In the genomic region with DNA sequence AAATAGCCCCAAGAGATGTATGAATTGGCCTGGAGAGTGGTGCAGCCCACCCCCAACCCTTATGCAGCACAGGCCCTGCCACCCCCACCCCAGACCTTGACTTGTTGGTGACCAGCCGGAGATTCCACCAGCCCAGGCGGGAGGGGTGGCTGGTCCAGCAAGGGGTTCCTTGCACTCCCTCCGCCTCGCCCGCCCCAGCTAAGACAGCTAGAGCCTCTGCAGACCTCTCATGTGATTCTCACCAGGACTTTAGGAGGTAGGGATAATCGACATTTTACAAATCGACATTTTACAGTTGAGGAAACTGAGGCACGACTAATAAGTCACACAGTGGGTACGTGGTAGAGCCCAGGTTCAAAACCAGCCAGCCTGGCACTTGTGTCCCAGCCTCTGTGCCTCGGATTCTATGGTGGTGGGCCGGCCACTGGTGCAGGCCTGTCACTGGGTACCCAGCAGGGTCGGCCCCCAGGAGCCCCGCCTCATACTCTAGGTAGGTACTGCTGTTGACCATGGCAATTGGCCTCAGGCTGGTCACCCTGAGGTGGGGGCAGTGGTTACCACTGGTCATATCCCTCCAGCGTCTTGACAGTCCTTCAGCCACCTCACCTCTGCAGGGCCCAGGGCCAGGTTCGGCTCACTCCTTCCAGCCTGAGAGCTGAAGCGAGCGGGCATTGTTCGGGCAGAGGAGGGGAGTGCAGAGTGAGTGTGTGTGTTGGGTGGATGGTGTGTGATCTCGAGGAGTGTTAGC, we compare ENCODE assay signal across 26 cellular contexts. TPM values are rescaled to one million over a fixed set of nuclear protein-coding genes. Genes with fewer than 3 reads are reported as not detected.
A peak's percentile ranks its signal among the peaks of the same experiment; 100 is the strongest.
DNase-seq lines count a peak whose midpoint lies in the region; ATAC-seq, FAIRE-seq and TF ChIP-seq lines count a peak whose summit lies in the region.
"Had no signal": no experiment of that assay in that cellular context is flagged by ENCODE, and none has a peak within 500 bp of the region (broad histone marks: within the 10 kb centered on the region; RNA-seq: fewer than 3 reads in every experiment).

No MANE protein-coding gene starts in this region.

- H3K27ac Mint-ChIP-seq in neural crest cell (ENCODE audit: unreplicated experiment) = peak overlapping the region; percentile 97
- H3K27ac Mint-ChIP-seq: activated CD8-positive, alpha-beta memory T cell treated with anti-CD3 and anti-CD28 coated beads, Interleukin-2, amount 10 ng/mL, durations not matched to agents 7 days and 5 days; CD8-positive, alpha-beta T cell; stimulated activated naive B cell treated with anti-CD40 and anti-IgM and Interleukin-4, amounts not matched to agents 10 μg/mL and 1 μg/mL and 100 μg/mL, for 72 hours had no signal

- BruUV-seq in endothelial cell of umbilical vein (replicated peaks; lab: Mats Ljungman, UMichigan) = no TSS peak

- H3K9ac ChIP-seq in endothelial cell of umbilical vein (replicated peaks; ENCODE audit: extremely low read depth, insufficient read depth, low read length) = peak overlapping the region; percentile 51
- H3K9ac ChIP-seq: KMS-11, parathyroid adenoma had no signal

- H3K27me3 Mint-ChIP-seq in neural crest cell (ENCODE audit: low read depth) = no peaks in the 10 kb centered on the region

- peaks cover 63% of the 10 kb centered on the region for H3K4me1 Mint-ChIP-seq in neural crest cell
- H3K4me1 Mint-ChIP-seq: activated CD8-positive, alpha-beta memory T cell treated with anti-CD3 and anti-CD28 coated beads, Interleukin-2, amount 10 ng/mL, durations not matched to agents 7 days and 5 days had no signal

- dilution Hi-C loops in endothelial cell of umbilical vein (cut with MboI; ENCODE audit: extremely low pct_ligation_motif_present, low sequenced_read_pairs) = no loop called here

- H2AFZ ChIP-seq in endothelial cell of umbilical vein (ENCODE audit: low read depth, low read length) = no peak overlapping the region
- H2AFZ ChIP-seq: parathyroid adenoma had no signal

- in situ Hi-C loops in GM13977 (cut with MboI; ENCODE audit: low pct_unique_long_range_greater_than_20kb, low sequenced_read_pairs, unreplicated experiment) = no loop called here

- H3K27ac ChIP-seq in right atrium auricular region (peak overlapping the region; percentile 63 to 78), endothelial cell of umbilical vein (ENCODE audit: insufficient read depth, low read depth, low read length) (peak overlapping the region; percentile 45), esophagus squamous epithelium (no peak overlapping the region)
- H3K27ac ChIP-seq: HL-60, KMS-11, parathyroid adenoma had no signal

- H3K4me3 Mint-ChIP-seq in neural crest cell = peak overlapping the region; percentile 88
- H3K4me3 Mint-ChIP-seq: activated CD8-positive, alpha-beta memory T cell treated with anti-CD3 and anti-CD28 coated beads, Interleukin-2, amount 10 ng/mL, durations not matched to agents 7 days and 5 days; CD8-positive, alpha-beta T cell; stimulated activated naive B cell treated with anti-CD40 and anti-IgM and Interleukin-4, amounts not matched to agents 10 μg/mL and 1 μg/mL and 100 μg/mL, for 72 hours had no signal

- peaks cover 2% of the 10 kb centered on the region for H3K36me3 Mint-ChIP-seq in neural crest cell (ENCODE audit: low read depth)
- H3K36me3 Mint-ChIP-seq: activated CD8-positive, alpha-beta memory T cell treated with anti-CD3 and anti-CD28 coated beads, Interleukin-2, amount 10 ng/mL, durations not matched to agents 7 days and 5 days; CD8-positive, alpha-beta T cell; stimulated activated naive B cell treated with anti-CD40 and anti-IgM and Interleukin-4, amounts not matched to agents 10 μg/mL and 1 μg/mL and 100 μg/mL, for 72 hours had no signal

- CTCF ChIA-PET in endothelial cell of umbilical vein (lab: Charles Lee) = interaction anchor here (1.4 to 2.6 kb wide), 2 partner anchors 10 to 17 kb away, joined by 3 to 22 read pairs; no protein-coding TSS in a partner anchor

- 75 to 85% methylated on average over 7 to 11 of the region's 19 CpGs for WGBS in esophagus squamous epithelium, 2 donors

- no peak for DNase-seq in right atrium auricular region (ENCODE audit: low spot score)
- no peak for DNase-seq in Right ventricle myocardium superior
- DNase-seq in endothelial cell of umbilical vein (ENCODE audit: low read depth, low spot score) = no peak
- DNase-seq in neural crest cell (ENCODE audit: low read depth, low spot score) = peak; percentile 47
- no peak for DNase-seq in stimulated activated CD4-positive, alpha-beta T cell treated with anti-CD3 and anti-CD28 coated beads, Interleukin-15, amount 100 ng/mL, for 24 hours
- DNase-seq in GM13977 (ENCODE audit: low spot score) = no peak
- DNase-seq in esophagus squamous epithelium (lab: John Stamatoyannopoulos, UW) = no peak
- no peak for DNase-seq in mesenteric fat pad (ENCODE audit: low spot score)
- DNase-seq: activated CD4-positive, alpha-beta T cell treated with anti-CD3 and anti-CD28 coated beads for 1 hour; activated CD8-positive, alpha-beta memory T cell treated with anti-CD3 and anti-CD28 coated beads, Interleukin-2, amount 10 ng/mL, durations not matched to agents 7 days and 5 days; activated gamma-delta T cell; CD8-positive, alpha-beta T cell; cortex of kidney; heart left ventricle; kidney; NCI-H2227 treated with DMSO at 0.1 percent for 48 hours; NK-92 treated with Interleukin-12 subunit alpha and Interleukin-12 subunit beta, amount 100 ng/mL, for 24 hours; SHP77; stimulated activated naive B cell treated with anti-CD40 and anti-IgM and Interleukin-4, amounts not matched to agents 10 μg/mL and 1 μg/mL and 100 μg/mL, for 72 hours; T-helper 2 cell had no signal

- peaks cover 5% of the 10 kb centered on the region for H3K36me3 ChIP-seq in right atrium auricular region
- no peaks in the 10 kb centered on the region for H3K36me3 ChIP-seq in endothelial cell of umbilical vein (ENCODE audit: control insufficient read depth in 2 of 2, extremely low read depth in 1 of 2, insufficient read depth in 2 of 2, low read length in 2 of 2)
- H3K36me3 ChIP-seq in esophagus squamous epithelium = peaks cover 0 to 18% (median 0%) of the 10 kb centered on the region in 3 donors
- H3K36me3 ChIP-seq: ascending aorta had no signal

- peaks cover 0 to 18% of the 10 kb centered on the region in 2 donors for H3K4me1 ChIP-seq in right atrium auricular region
- peaks cover 28% of the 10 kb centered on the region for H3K4me1 ChIP-seq in endothelial cell of umbilical vein (ENCODE audit: control insufficient read depth, extremely low read depth, insufficient read depth, low read length)
- peaks cover 3 to 35% (median 5%) of the 10 kb centered on the region in 3 donors for H3K4me1 ChIP-seq in esophagus squamous epithelium
- H3K4me1 ChIP-seq: parathyroid adenoma had no signal

- no peak for ATAC-seq in Right ventricle myocardium superior (ENCODE audit: poor library complexity)
- ATAC-seq: activated CD8-positive, alpha-beta memory T cell treated with anti-CD3 and anti-CD28 coated beads, Interleukin-2, amount 10 ng/mL, durations not matched to agents 7 days and 5 days; CD8-positive, alpha-beta T cell; esophagus mucosa; stimulated activated naive B cell treated with anti-CD40 and anti-IgM and Interleukin-4, amounts not matched to agents 10 μg/mL and 1 μg/mL and 100 μg/mL, for 72 hours had no signal

- no peak for FAIRE-seq in endothelial cell of umbilical vein (lab: Jason Lieb, UNC)
- FAIRE-seq: A204.1, kidney had no signal

- no peaks in the 10 kb centered on the region for H3K79me2 ChIP-seq in endothelial cell of umbilical vein (ENCODE audit: control insufficient read depth, insufficient read depth, low read length)
- H3K79me2 ChIP-seq: parathyroid adenoma had no signal

- H3K4me3 ChIP-seq in right atrium auricular region (peak overlapping the region in 1 of 2 donors; percentile 52), endothelial cell of umbilical vein (replicated peaks in 1 of 3; ENCODE audit: insufficient read depth in 1 of 3, low read depth in 1 of 3, low read length in 3 of 3) (no peak overlapping the region), esophagus squamous epithelium (no peak overlapping the region)

- H3K27me3 ChIP-seq in right atrium auricular region = no peaks in the 10 kb centered on the region
- no peaks in the 10 kb centered on the region for H3K27me3 ChIP-seq in endothelial cell of umbilical vein (ENCODE audit: control insufficient read depth in 2 of 2, insufficient read depth in 2 of 2, low read length in 2 of 2)
- no peaks in the 10 kb centered on the region for H3K27me3 ChIP-seq in esophagus squamous epithelium
- H3K27me3 ChIP-seq: ascending aorta, heart left ventricle had no signal

- H3K4me2 ChIP-seq in endothelial cell of umbilical vein (ENCODE audit: insufficient read depth, low read length) = peak overlapping the region; percentile 38
- H3K4me2 ChIP-seq: KMS-11 had no signal

- TF ChIP-seq CTCF in right atrium auricular region (IDR thresholded peaks at IDR 0.05) (no peak), endothelial cell of umbilical vein (IDR thresholded peaks at IDR 0.05; ENCODE audit: extremely low read depth in 1 of 2, insufficient read depth in 1 of 2, low read depth in 1 of 2, low read length in 2 of 2) (no peak), neural crest cell (conservative IDR thresholded peaks at IDR 0.05) (no peak), GM13977 (IDR thresholded peaks at IDR 0.05; ENCODE audit: extremely low read depth, insufficient read depth, missing control alignments) (no peak), esophagus squamous epithelium (IDR thresholded peaks at IDR 0.05) (no peak)

- intact Hi-C loops in Right ventricle myocardium superior (cut with DNase I) (no loop called here), endothelial cell of umbilical vein (cut with micrococcal nuclease) (loop anchor here (5.0 kb wide), 1 partner anchor 35 kb away; a partner anchor contains a TSS), esophagus squamous epithelium (cut with DNase I) (no loop called here)

- H3K9me3 Mint-ChIP-seq in neural crest cell = no peaks in the 10 kb centered on the region
- H3K9me3 Mint-ChIP-seq: CD8-positive, alpha-beta T cell; stimulated activated naive B cell treated with anti-CD40 and anti-IgM and Interleukin-4, amounts not matched to agents 10 μg/mL and 1 μg/mL and 100 μg/mL, for 72 hours had no signal

- H4K20me1 ChIP-seq in endothelial cell of umbilical vein (replicated peaks; ENCODE audit: control insufficient read depth, extremely low read depth, insufficient read depth, low read length) = no peaks in the 10 kb centered on the region

- H3K9me1 ChIP-seq in endothelial cell of umbilical vein (replicated peaks; ENCODE audit: control insufficient read depth, extremely low read depth, insufficient read depth, low read length) = no peaks in the 10 kb centered on the region

- POLR2A ChIA-PET in endothelial cell of umbilical vein (lab: Charles Lee) = interaction anchor here (1.3 kb wide), 1 partner anchor 16 kb away, joined by 3 read pairs; no protein-coding TSS in a partner anchor

- TF ChIP-seq POLR2A in endothelial cell of umbilical vein (IDR thresholded peaks at IDR 0.05; ENCODE audit: low read depth, low read length) (no peak), esophagus squamous epithelium (IDR thresholded peaks at IDR 0.05) (no peak)

- no peaks in the 10 kb centered on the region for H3K9me3 ChIP-seq in right atrium auricular region
- H3K9me3 ChIP-seq in endothelial cell of umbilical vein (replicated peaks; ENCODE audit: control insufficient read depth, insufficient read depth, low read length) = no peaks in the 10 kb centered on the region
- H3K9me3 ChIP-seq in esophagus squamous epithelium = no peaks in the 10 kb centered on the region
- H3K9me3 ChIP-seq: ascending aorta, heart left ventricle had no signal

RNA-seq across cellular contexts. Expression of a gene that starts 35.0 kb away (rescaled TPM):
- total RNA-seq in right atrium auricular region (10 to 100 TPM in 1 of 2 donors, 1 to 10 TPM in 1; 7.0 to 13.1 TPM), Right ventricle myocardium superior (0.16 TPM), endothelial cell of umbilical vein (0.82 and 1.8 TPM in 2 replicates), neural crest cell (3.5 and 3.9 TPM in 2 replicates), esophagus squamous epithelium (under 1 TPM in 3 of 4 donors, not detected in 1; 0.09 to 0.95 (median 0.22) TPM), mesenteric fat pad (0.42 TPM)
- polyA plus RNA-seq in endothelial cell of umbilical vein = 0.98 and 1.1 TPM in 2 replicates
- polyA plus RNA-seq in endothelial cell of umbilical vein (2011; cell fraction: cytosol; rRNA removed) = 0.49 and 0.62 TPM in 2 replicates
- polyA plus RNA-seq in endothelial cell of umbilical vein (2011; cell fraction: nucleus; rRNA removed) = 1.5 and 2.2 TPM in 2 replicates
- polyA plus RNA-seq in endothelial cell of umbilical vein (2012) = 0.72 and 2.0 TPM in 2 replicates
- 1.3 and 1.5 TPM in 2 replicates for polyA minus RNA-seq in endothelial cell of umbilical vein
- polyA minus RNA-seq in endothelial cell of umbilical vein (2011; cell fraction: cytosol; rRNA and poly(A)+ RNA removed) = 0.31 TPM
- 0.63 and 1.0 TPM in 2 replicates for polyA minus RNA-seq in endothelial cell of umbilical vein (2011; cell fraction: nucleus; rRNA and poly(A)+ RNA removed)
- total RNA-seq: ascending aorta had no signal

RNA-seq across cellular contexts. Expression of a gene that starts 37.3 kb away (rescaled TPM):
- total RNA-seq in right atrium auricular region (1 to 10 TPM; 3.9 to 5.7 TPM), Right ventricle myocardium superior (4.2 TPM), endothelial cell of umbilical vein (3.5 and 4.7 TPM in 2 replicates), neural crest cell (19.7 and 21.0 TPM in 2 replicates), esophagus squamous epithelium (1 to 10 TPM; 1.7 to 6.9 (median 2.9) TPM), mesenteric fat pad (3.3 TPM)
- 2.5 and 2.9 TPM in 2 replicates for polyA plus RNA-seq in endothelial cell of umbilical vein
- polyA plus RNA-seq in endothelial cell of umbilical vein (2011; cell fraction: cytosol; rRNA removed) = 2.1 and 2.6 TPM in 2 replicates
- 3.7 and 4.6 TPM in 2 replicates for polyA plus RNA-seq in endothelial cell of umbilical vein (2011; cell fraction: nucleus; rRNA removed)
- polyA plus RNA-seq in endothelial cell of umbilical vein (2012) = 3.1 and 3.7 TPM in 2 replicates
- polyA minus RNA-seq in endothelial cell of umbilical vein = 3.9 and 4.6 TPM in 2 replicates
- polyA minus RNA-seq in endothelial cell of umbilical vein (2011; cell fraction: cytosol; rRNA and poly(A)+ RNA removed) = 1.7 TPM
- polyA minus RNA-seq in endothelial cell of umbilical vein (2011; cell fraction: nucleus; rRNA and poly(A)+ RNA removed) = 2.9 and 4.1 TPM in 2 replicates
- total RNA-seq: activated CD8-positive, alpha-beta memory T cell treated with anti-CD3 and anti-CD28 coated beads, Interleukin-2, amount 10 ng/mL, durations not matched to agents 7 days and 5 days had no signal

Comparison
In these comparisons a context has a peak if more than half of its experiments do, and no peak if none do; other contexts are left out.
1. H3K27ac ChIP-seq: peak in right atrium auricular region (2 of 2) and endothelial cell of umbilical vein (single experiment); none in esophagus squamous epithelium (0 of 4).